12 cellular contexts compared by ENCODE assay signal in the genomic region with DNA sequence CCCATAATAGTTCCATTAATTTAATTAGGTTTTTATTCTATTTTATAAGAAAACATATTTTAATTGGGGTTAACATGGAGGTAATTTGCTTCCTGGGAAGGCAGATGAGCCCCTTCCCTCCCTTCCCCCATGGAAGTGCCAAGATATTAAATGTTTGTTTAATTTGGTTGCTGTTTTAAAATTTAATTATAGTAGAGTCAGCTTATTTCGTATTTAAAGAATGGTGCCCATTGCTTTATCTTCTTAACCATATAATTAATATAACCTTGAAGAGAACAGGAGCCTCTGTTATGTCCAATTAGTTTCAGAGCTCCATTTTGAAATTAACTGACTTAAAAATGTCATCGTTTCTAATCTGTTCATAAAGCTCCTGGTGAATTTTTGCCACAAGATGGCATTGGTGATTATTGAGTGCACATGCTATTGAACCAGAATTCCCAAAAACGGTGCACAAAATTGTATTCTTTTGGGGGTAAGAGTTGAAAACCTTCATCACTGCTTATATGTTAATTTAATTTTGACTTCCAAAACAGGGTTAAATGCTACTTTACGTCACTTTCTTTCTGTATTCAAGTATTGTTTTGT. TPM values are rescaled to one million over a fixed set of nuclear protein-coding genes. Genes with fewer than 3 reads are reported as not detected.
DNase-seq lines count a peak whose midpoint lies in the region; ATAC-seq, FAIRE-seq and TF ChIP-seq lines count a peak whose summit lies in the region.
"Had no signal": no experiment of that assay in that cellular context is flagged by ENCODE, and none has a peak within 500 bp of the region (broad histone marks: within the 10 kb centered on the region; RNA-seq: fewer than 3 reads in every experiment).

No MANE protein-coding gene starts in this region.

- TF ChIP-seq POLR2A in right lobe of liver (IDR thresholded peaks at IDR 0.05) (no peak), H54 (IDR thresholded peaks at IDR 0.05; ENCODE audit: low read depth, low read length) (no peak)

- H3K27me3 Mint-ChIP-seq in brain: no peaks in the 10 kb centered on the region
- H3K27me3 Mint-ChIP-seq: activated CD4-positive, alpha-beta memory T cell treated with anti-CD3 and anti-CD28 coated beads, Interleukin-2, amount 10 ng/mL, durations not matched to agents 7 days and 5 days had no signal

- H3K36me3 Mint-ChIP-seq in brain: peaks cover 29% of the 10 kb centered on the region

- no peaks in the 10 kb centered on the region for H3K9me3 ChIP-seq in right lobe of liver

- no peak for FAIRE-seq in H54 (lab: Jason Lieb, UNC)

- peak; percentile 35 to 69 (median 50) for ATAC-seq in right lobe of liver
- no peak for ATAC-seq in HG02852 (IDR thresholded peaks at IDR 0.05; ENCODE audit: unreplicated experiment)
- no peak for ATAC-seq in HG02678 (IDR thresholded peaks at IDR 0.05; ENCODE audit: unreplicated experiment)
- no peak for ATAC-seq in GM19023 (IDR thresholded peaks at IDR 0.05; ENCODE audit: unreplicated experiment)

- DNase-seq in AG10803 (ENCODE audit: low read depth): peak; percentile 13
- DNase-seq in NCI-H1694 (lab: John Stamatoyannopoulos, UW): peak; percentile 54
- DNase-seq in right lobe of liver: no peak
- no peak for DNase-seq in H54 (ENCODE audit: insufficient read length, low spot score)
- DNase-seq: activated CD4-positive, alpha-beta memory T cell treated with anti-CD3 and anti-CD28 coated beads, Interleukin-2, amount 10 ng/mL, durations not matched to agents 7 days and 5 days; activated naive CD4-positive, alpha-beta T cell; H9; NCI-H82 had no signal

- H3K4me3 Mint-ChIP-seq in brain: no peak overlapping the region
- H3K4me3 Mint-ChIP-seq: activated CD4-positive, alpha-beta memory T cell treated with anti-CD3 and anti-CD28 coated beads, Interleukin-2, amount 10 ng/mL, durations not matched to agents 7 days and 5 days; H9 had no signal

- peak; percentile 47 for TF ChIP-seq CTCF in AG10803 (conservative IDR thresholded peaks at IDR 0.05; ENCODE audit: low read length)
- peak; percentile 26 to 59 for TF ChIP-seq CTCF in brain (conservative IDR thresholded peaks at IDR 0.05)
- peak; percentile 40 to 50 (median 48) for TF ChIP-seq CTCF in right lobe of liver (IDR thresholded peaks at IDR 0.05)

- peaks cover 0 to 3% (median 0%) of the 10 kb centered on the region in 5 experiments for H3K9me3 Mint-ChIP-seq in brain
- H3K9me3 Mint-ChIP-seq: activated CD4-positive, alpha-beta memory T cell treated with anti-CD3 and anti-CD28 coated beads, Interleukin-2, amount 10 ng/mL, durations not matched to agents 7 days and 5 days; H9 had no signal

- WGBS in right lobe of liver (ENCODE audit: insufficient coverage, low coverage, low lambda C conversion rate, missing lambda C conversion rate): 29% methylated on average over 4 of the region's 4 CpGs

- H3K4me1 Mint-ChIP-seq in brain: peaks cover 27% of the 10 kb centered on the region
- H3K4me1 Mint-ChIP-seq: H9 had no signal

- intact Hi-C loops in right lobe of liver (cut with DNase I): no loop called here

- H3K27ac Mint-ChIP-seq in brain: peak overlapping the region in 1 of 5 experiments; percentile 28
- H3K27ac Mint-ChIP-seq: activated CD4-positive, alpha-beta memory T cell treated with anti-CD3 and anti-CD28 coated beads, Interleukin-2, amount 10 ng/mL, durations not matched to agents 7 days and 5 days; H9 had no signal

- H3K27me3 ChIP-seq in right lobe of liver: no peaks in the 10 kb centered on the region

- no peak overlapping the region for H3K27ac ChIP-seq in right lobe of liver

- H3K4me1 ChIP-seq in right lobe of liver: peaks cover 0 to 11% (median 0%) of the 10 kb centered on the region in 4 donors

- no peaks in the 10 kb centered on the region for H3K36me3 ChIP-seq in right lobe of liver

- H3K4me3 ChIP-seq in AG10803 (ENCODE audit: low read length) (no peak overlapping the region), right lobe of liver (no peak overlapping the region)

RNA-seq across cellular contexts. Expression of a gene that starts 26.0 kb away (rescaled TPM):
- polyA plus RNA-seq in brain (ENCODE audit: insufficient read depth, low read depth, low replicate concordance): 35.2 TPM
- 10 to 100 TPM; 12.7 to 35.4 (median 21.7) TPM for total RNA-seq in right lobe of liver

RNA-seq across cellular contexts. Expression of a gene that starts 45.2 kb away (rescaled TPM):
- polyA plus RNA-seq in brain (ENCODE audit: insufficient read depth, low read depth, low replicate concordance): 13.4 TPM
- 10 to 100 TPM in 4 of 6 experiments, 1 to 10 TPM in 2; 8.0 to 12.1 (median 11.0) TPM for total RNA-seq in right lobe of liver

Comparison
In these comparisons a context has a peak if more than half of its experiments do, and no peak if none do; other contexts are left out.
1. DNase-seq: peak in AG10803 (single experiment) and NCI-H1694 (single experiment); none in right lobe of liver (0 of 3) and H54 (single experiment).
2. ATAC-seq: peak in right lobe of liver (4 of 4); none in HG02852 (single experiment), HG02678 (single experiment) and GM19023 (single experiment).
3. Peak in every context shown above with its lines, with median percentiles within 50 percentile points of each other: CTCF ChIP-seq.